15 cellular contexts compared by ENCODE assay signal in the genomic region with DNA sequence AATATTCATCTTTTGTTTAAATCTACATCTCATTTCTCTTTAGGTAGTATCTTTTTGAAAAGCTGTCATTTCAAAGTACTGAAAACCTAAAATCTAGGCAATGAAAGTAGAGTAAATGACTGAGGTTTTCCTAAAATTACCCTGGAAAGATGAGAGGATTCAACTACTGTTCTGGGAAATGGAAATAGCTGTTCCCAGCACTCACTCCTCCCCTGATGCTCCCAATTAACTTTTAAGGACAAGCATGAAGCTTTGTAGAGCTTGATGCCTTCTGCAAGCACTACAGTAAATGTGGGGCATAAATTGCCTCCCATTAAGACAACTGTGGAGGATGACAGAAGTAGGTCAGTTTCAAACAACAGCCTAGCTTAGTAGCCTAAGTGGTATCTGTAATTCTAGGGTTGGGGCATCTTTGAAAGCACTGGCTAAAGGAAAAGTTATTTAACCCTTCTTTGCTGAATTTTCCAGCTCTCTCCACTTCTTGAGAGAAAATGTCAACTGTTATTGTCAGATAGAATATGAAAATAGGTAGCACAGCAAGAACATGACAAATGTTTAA.
DNase-seq lines count a peak whose midpoint lies in the region.
"Had no signal": no experiment of that assay in that cellular context is flagged by ENCODE, and none has a peak within 500 bp of the region (broad histone marks: within the 10 kb centered on the region; RNA-seq: fewer than 3 reads in every experiment).

No MANE protein-coding gene starts in this region.

- peaks cover 7% of the 10 kb centered on the region for H3K9me3 Mint-ChIP-seq in activated CD4-positive, alpha-beta T cell treated with anti-CD3 and anti-CD28 coated beads, Interleukin-2, amount 10 ng/mL, durations not matched to agents 24 days and 14 days
- no peaks in the 10 kb centered on the region for H3K9me3 Mint-ChIP-seq in activated CD4-positive, alpha-beta memory T cell treated with anti-CD3 and anti-CD28 coated beads for 36 hours
- H3K9me3 Mint-ChIP-seq: CD4-positive, alpha-beta T cell had no signal

- intact Hi-C loops in activated CD4-positive, alpha-beta T cell treated with anti-CD3 and anti-CD28 coated beads, Interleukin-2, amount 10 ng/mL, durations not matched to agents 24 days and 14 days (cut with micrococcal nuclease), result loop anchor here (5.0 kb wide), 1 partner anchor 271 kb away; no protein-coding TSS in a partner anchor
- intact Hi-C loops in activated CD4-positive, alpha-beta memory T cell treated with anti-CD3 and anti-CD28 coated beads for 36 hours (cut with micrococcal nuclease), result no loop called here

- no peak overlapping the region for H3K4me3 Mint-ChIP-seq in activated CD4-positive, alpha-beta T cell treated with anti-CD3 and anti-CD28 coated beads, Interleukin-2, amount 10 ng/mL, durations not matched to agents 24 days and 14 days
- H3K4me3 Mint-ChIP-seq in activated CD4-positive, alpha-beta memory T cell treated with anti-CD3 and anti-CD28 coated beads for 36 hours, result no peak overlapping the region
- H3K4me3 Mint-ChIP-seq: B cell; CD4-positive, alpha-beta T cell had no signal

- DNase-seq in activated CD4-positive, alpha-beta T cell treated with anti-CD3 and anti-CD28 coated beads, Interleukin-2, amount 10 ng/mL, durations not matched to agents 24 days and 14 days, result peak; percentile 51
- DNase-seq in activated CD4-positive, alpha-beta T cell treated with anti-CD3 and anti-CD28 coated beads, Interleukin-2, amount 50 U/mL, for 4 hours, result no peak
- DNase-seq in NCI-H1436 (lab: John Stamatoyannopoulos, UW) (peak; percentile 40), NCI-H69 (lab: John Stamatoyannopoulos, UW) (peak; percentile 76), retina (peak; percentile 20), NCI-H1694 treated with DMSO at 0.1 percent for 48 hours (lab: John Stamatoyannopoulos, UW) (no peak)
- DNase-seq in stimulated activated CD4-positive, alpha-beta T cell treated with anti-CD3 and anti-CD28 coated beads, Interleukin-1b, Interleukin-23, amount 100 ng/mL, for 48 hours, result no peak
- no peak for DNase-seq in activated CD4-positive, alpha-beta memory T cell treated with anti-CD3 and anti-CD28 coated beads for 36 hours
- DNase-seq: C1 segment of cervical spinal cord; Calu3; CD4-positive, alpha-beta T cell; DMS 273 treated with DMSO at 0.1 percent for 48 hours; GM23248; H7 had no signal

- no peaks in the 10 kb centered on the region for H3K27me3 Mint-ChIP-seq in activated CD4-positive, alpha-beta T cell treated with anti-CD3 and anti-CD28 coated beads, Interleukin-2, amount 10 ng/mL, durations not matched to agents 24 days and 14 days
- H3K27me3 Mint-ChIP-seq in activated CD4-positive, alpha-beta memory T cell treated with anti-CD3 and anti-CD28 coated beads for 36 hours, result no peaks in the 10 kb centered on the region
- H3K27me3 Mint-ChIP-seq: CD4-positive, alpha-beta T cell had no signal

- POLR2A ChIA-PET in activated CD4-positive, alpha-beta memory T cell treated with anti-CD3 and anti-CD28 coated beads for 36 hours (lab: Charles Lee), result no interaction called here

- CTCF ChIA-PET in activated CD4-positive, alpha-beta memory T cell treated with anti-CD3 and anti-CD28 coated beads for 36 hours (lab: Charles Lee), result interaction anchor here (0.9 to 4.3 kb wide), 5 partner anchors 9 to 315 kb away, joined by 3 to 14 read pairs (median 4); no protein-coding TSS in a partner anchor

- H3K4me1 Mint-ChIP-seq in activated CD4-positive, alpha-beta T cell treated with anti-CD3 and anti-CD28 coated beads, Interleukin-2, amount 10 ng/mL, durations not matched to agents 24 days and 14 days, result peaks cover 41% of the 10 kb centered on the region
- H3K4me1 Mint-ChIP-seq in activated CD4-positive, alpha-beta memory T cell treated with anti-CD3 and anti-CD28 coated beads for 36 hours (ENCODE audit: low read depth), result peaks cover 42% of the 10 kb centered on the region
- H3K4me1 Mint-ChIP-seq: B cell had no signal

- no peak overlapping the region for H3K27ac Mint-ChIP-seq in activated CD4-positive, alpha-beta T cell treated with anti-CD3 and anti-CD28 coated beads, Interleukin-2, amount 10 ng/mL, durations not matched to agents 24 days and 14 days
- no peak overlapping the region for H3K27ac Mint-ChIP-seq in activated CD4-positive, alpha-beta memory T cell treated with anti-CD3 and anti-CD28 coated beads for 36 hours
- H3K27ac Mint-ChIP-seq: B cell; CD4-positive, alpha-beta T cell had no signal

- peaks cover 8% of the 10 kb centered on the region for H3K36me3 Mint-ChIP-seq in activated CD4-positive, alpha-beta T cell treated with anti-CD3 and anti-CD28 coated beads, Interleukin-2, amount 10 ng/mL, durations not matched to agents 24 days and 14 days (ENCODE audit: low read depth)
- peaks cover 3% of the 10 kb centered on the region for H3K36me3 Mint-ChIP-seq in activated CD4-positive, alpha-beta memory T cell treated with anti-CD3 and anti-CD28 coated beads for 36 hours

Comparison
In these comparisons a context has a peak if more than half of its experiments do, and no peak if none do; other contexts are left out.
1. DNase-seq: peak in activated CD4-positive, alpha-beta T cell treated with anti-CD3 and anti-CD28 coated beads, Interleukin-2, amount 10 ng/mL, durations not matched to agents 24 days and 14 days (single experiment), NCI-H1436 (single experiment), NCI-H69 (single experiment) and retina (single experiment); none in activated CD4-positive, alpha-beta T cell treated with anti-CD3 and anti-CD28 coated beads, Interleukin-2, amount 50 U/mL, for 4 hours (0 of 2), stimulated activated CD4-positive, alpha-beta T cell treated with anti-CD3 and anti-CD28 coated beads, Interleukin-1b, Interleukin-23, amount 100 ng/mL, for 48 hours (single experiment), activated CD4-positive, alpha-beta memory T cell treated with anti-CD3 and anti-CD28 coated beads for 36 hours (single experiment) and NCI-H1694 treated with DMSO at 0.1 percent for 48 hours (single experiment).